Comparison of ENCODE assay signal across 8 cellular contexts in genomic region chr1:17010601-17011438, GRCh38. TPM values are rescaled to one million over a fixed set of nuclear protein-coding genes. Genes with fewer than 3 reads are reported as not detected.
A peak's percentile ranks its signal among the peaks of the same experiment; 100 is the strongest.
DNase-seq lines count a peak whose midpoint lies in the region; ATAC-seq, FAIRE-seq and TF ChIP-seq lines count a peak whose summit lies in the region.

No MANE protein-coding gene starts in this region.

- H3K9ac ChIP-seq in BLaER1 = peak overlapping the region; percentile 82

- DNase-seq in Peyer's patch = peak in 2 of 3 donors; percentile 61 to 62
- no peak for DNase-seq in bronchial epithelial cell (ENCODE audit: low read depth)
- DNase-seq in kidney tubule cell (ENCODE audit: low spot score) = peak; percentile 56
- DNase-seq in NCI-H1048 (lab: John Stamatoyannopoulos, UW) = no peak

- no peaks in the 10 kb centered on the region for H3K9me3 ChIP-seq in BLaER1
- no peaks in the 10 kb centered on the region for H3K9me3 ChIP-seq in Peyer's patch

- peak overlapping the region; percentile 82 for H3K4me3 Mint-ChIP-seq in stimulated activated naive CD8-positive, alpha-beta T cell treated with anti-CD3 and anti-CD28 coated beads, Interleukin-15, Interleukin-2, amounts not matched to agents 100 ng/mL and 50 ng/mL, for 24 hours

- H3K9me3 Mint-ChIP-seq in stimulated activated naive CD8-positive, alpha-beta T cell treated with anti-CD3 and anti-CD28 coated beads, Interleukin-15, Interleukin-2, amounts not matched to agents 100 ng/mL and 50 ng/mL, for 24 hours = no peaks in the 10 kb centered on the region

- ATAC-seq in GM21447 (IDR thresholded peaks at IDR 0.05; ENCODE audit: unreplicated experiment) (peak; percentile 8), HG02884 (IDR thresholded peaks at IDR 0.05; ENCODE audit: unreplicated experiment) (no peak)

- peaks cover 53% of the 10 kb centered on the region for H4K20me1 ChIP-seq in BLaER1

- H3K4me3 ChIP-seq in BLaER1 (peak overlapping the region; percentile 93), Peyer's patch (peak overlapping the region; percentile 81 to 98 (median 89)), bronchial epithelial cell (ENCODE audit: low read depth, low read length) (peak overlapping the region; percentile 74)

- FAIRE-seq in bronchial epithelial cell (lab: Jason Lieb, UNC) = no peak

- no peak for TF ChIP-seq CTCF in Peyer's patch (IDR thresholded peaks at IDR 0.05)
- TF ChIP-seq CTCF in bronchial epithelial cell (IDR thresholded peaks at IDR 0.05; ENCODE audit: insufficient read depth, low read length, severe bottlenecking) = no peak

- TF ChIP-seq POLR2A in Peyer's patch (IDR thresholded peaks at IDR 0.05) = no peak

- peak overlapping the region; percentile 72 for H3K27ac Mint-ChIP-seq in stimulated activated naive CD8-positive, alpha-beta T cell treated with anti-CD3 and anti-CD28 coated beads, Interleukin-15, Interleukin-2, amounts not matched to agents 100 ng/mL and 50 ng/mL, for 24 hours

- peaks cover 15% of the 10 kb centered on the region for H3K4me1 Mint-ChIP-seq in stimulated activated naive CD8-positive, alpha-beta T cell treated with anti-CD3 and anti-CD28 coated beads, Interleukin-15, Interleukin-2, amounts not matched to agents 100 ng/mL and 50 ng/mL, for 24 hours (ENCODE audit: low read depth)

- H3K27ac ChIP-seq in BLaER1 (peak overlapping the region; percentile 86), Peyer's patch (peak overlapping the region; percentile 32 to 74 (median 64))

- H3K4me1 ChIP-seq in BLaER1 = peaks cover 70% of the 10 kb centered on the region
- H3K4me1 ChIP-seq in Peyer's patch = peaks cover 0 to 23% (median 6%) of the 10 kb centered on the region in 4 donors

- H3K36me3 ChIP-seq in BLaER1 (no peaks in the 10 kb centered on the region), Peyer's patch (no peaks in the 10 kb centered on the region), bronchial epithelial cell (ENCODE audit: control insufficient read depth, insufficient read depth, low read length) (no peaks in the 10 kb centered on the region)

- no peaks in the 10 kb centered on the region for H3K36me3 Mint-ChIP-seq in stimulated activated naive CD8-positive, alpha-beta T cell treated with anti-CD3 and anti-CD28 coated beads, Interleukin-15, Interleukin-2, amounts not matched to agents 100 ng/mL and 50 ng/mL, for 24 hours (ENCODE audit: low read depth)

- H3K27me3 Mint-ChIP-seq in stimulated activated naive CD8-positive, alpha-beta T cell treated with anti-CD3 and anti-CD28 coated beads, Interleukin-15, Interleukin-2, amounts not matched to agents 100 ng/mL and 50 ng/mL, for 24 hours = no peaks in the 10 kb centered on the region

- H3K27me3 ChIP-seq in BLaER1 = no peaks in the 10 kb centered on the region
- H3K27me3 ChIP-seq in Peyer's patch = no peaks in the 10 kb centered on the region
- no peaks in the 10 kb centered on the region for H3K27me3 ChIP-seq in bronchial epithelial cell (ENCODE audit: control insufficient read depth, insufficient read depth, low read length)

- H3K4me2 ChIP-seq in BLaER1 = peak overlapping the region; percentile 100

RNA-seq across cellular contexts. Expression of gene ATP13A2, which starts 0.9 kb away (rescaled TPM):
- 10 to 100 TPM; 20.6 to 58.0 (median 44.5) TPM for total RNA-seq in Peyer's patch
- total RNA-seq in bronchial epithelial cell = 30.3 and 53.8 TPM in 2 replicates

RNA-seq across cellular contexts. Expression of gene MFAP2, which starts 30.4 kb away (rescaled TPM):
- total RNA-seq in Peyer's patch (1 to 10 TPM in 3 of 4 donors, not detected in 1; 1.9 to 8.4 (median 2.1) TPM), bronchial epithelial cell (7.9 and 23.3 TPM in 2 replicates)

RNA-seq across cellular contexts. Expression of gene SDHB, which starts 43.0 kb away (rescaled TPM):
- 100 to 1,000 TPM; 106 to 277 (median 175) TPM for total RNA-seq in Peyer's patch
- total RNA-seq in bronchial epithelial cell = 152 and 185 TPM in 2 replicates

Comparison
In these comparisons a context has a peak if more than half of its experiments do, and no peak if none do; other contexts are left out.
1. DNase-seq: peak in Peyer's patch (2 of 3) and kidney tubule cell (single experiment); none in bronchial epithelial cell (single experiment) and NCI-H1048 (single experiment).
2. Peak in every context shown above with its lines, with median percentiles within 50 percentile points of each other: H3K4me3 ChIP-seq.